ENCODE assay signal across 20 cellular contexts in the genomic region with DNA sequence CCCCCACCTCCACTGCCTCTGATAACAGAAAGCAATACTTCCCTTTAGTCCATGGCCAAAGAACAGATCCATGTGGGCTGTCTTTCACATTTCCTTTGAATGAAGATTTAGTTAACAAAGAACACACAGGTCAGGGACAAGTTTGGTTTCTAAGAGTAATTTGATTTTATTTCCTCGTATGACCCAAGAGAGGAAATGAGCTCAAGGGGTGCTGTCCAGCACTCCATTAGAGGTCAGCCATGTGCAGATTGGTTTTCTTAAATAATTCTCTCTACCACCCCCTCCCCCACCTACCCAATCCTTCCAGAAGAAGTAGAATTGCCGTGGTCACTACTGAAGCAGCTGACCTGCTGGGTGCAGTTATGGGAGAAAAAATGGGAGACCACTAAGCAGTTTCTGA.
"Had no signal": no experiment of that assay in that cellular context is flagged by ENCODE, and none has a peak within 500 bp of the region (broad histone marks: within the 10 kb centered on the region; RNA-seq: fewer than 3 reads in every experiment).

No MANE protein-coding gene starts in this region.

- H3K27ac ChIP-seq: epithelial cell of prostate, esophagus muscularis mucosa, gastrocnemius medialis, pancreas, tibial artery had no signal

- H3K36me3 ChIP-seq: esophagus muscularis mucosa, gastrocnemius medialis, pancreas, tibial artery had no signal

- DNase-seq: cortex of kidney; effector memory CD4-positive, alpha-beta T cell; gastrocnemius medialis; islet precursor cell; left ventricle myocardium superior; mesendoderm; naive B cell; occipital lobe; pancreas; right cardiac atrium; small intestine; stimulated activated CD4-positive, alpha-beta T cell treated with anti-CD3 and anti-CD28 coated beads, Interleukin-4, amount 100 ng/mL, for 1 hour; stimulated activated CD8-positive, alpha-beta memory T cell treated with anti-CD3 and anti-CD28 coated beads, Interleukin-4, amount 100 ng/mL, for 48 hours; tibial artery had no signal

- ATAC-seq: gastrocnemius medialis; left ventricle myocardium superior; right cardiac atrium; stimulated activated effector memory CD8-positive, alpha-beta T cell treated with anti-CD3 and anti-CD28 coated beads, Interleukin-12 subunit alpha, Interleukin-12 subunit beta, amount 100 ng/mL, for 72 hours had no signal

- H3K4me1 Mint-ChIP-seq: nephron had no signal

- H3K4me3 ChIP-seq: esophagus muscularis mucosa, gastrocnemius medialis, pancreas, tibial artery had no signal

- H3K36me3 Mint-ChIP-seq: naive B cell; stimulated activated effector memory CD8-positive, alpha-beta T cell treated with anti-CD3 and anti-CD28 coated beads, Interleukin-12 subunit alpha, Interleukin-12 subunit beta, amount 100 ng/mL, for 72 hours had no signal

- H3K4me1 ChIP-seq: esophagus muscularis mucosa, gastrocnemius medialis, pancreas, tibial artery had no signal

- H3K4me3 Mint-ChIP-seq: naive B cell; nephron; stimulated activated effector memory CD8-positive, alpha-beta T cell treated with anti-CD3 and anti-CD28 coated beads, Interleukin-12 subunit alpha, Interleukin-12 subunit beta, amount 100 ng/mL, for 72 hours; stimulated activated naive CD8-positive, alpha-beta T cell treated with anti-CD3 and anti-CD28 coated beads, Interleukin-15, Interleukin-2, amounts not matched to agents 100 ng/mL and 50 ng/mL, for 24 hours had no signal

- H3K9me3 Mint-ChIP-seq: nephron; stimulated activated effector memory CD8-positive, alpha-beta T cell treated with anti-CD3 and anti-CD28 coated beads, Interleukin-12 subunit alpha, Interleukin-12 subunit beta, amount 100 ng/mL, for 72 hours; stimulated activated naive CD8-positive, alpha-beta T cell treated with anti-CD3 and anti-CD28 coated beads, Interleukin-15, Interleukin-2, amounts not matched to agents 100 ng/mL and 50 ng/mL, for 24 hours had no signal

- H3K27ac Mint-ChIP-seq: nephron; progenitor cell of endocrine pancreas; stimulated activated effector memory CD8-positive, alpha-beta T cell treated with anti-CD3 and anti-CD28 coated beads, Interleukin-12 subunit alpha, Interleukin-12 subunit beta, amount 100 ng/mL, for 72 hours; stimulated activated naive CD8-positive, alpha-beta T cell treated with anti-CD3 and anti-CD28 coated beads, Interleukin-15, Interleukin-2, amounts not matched to agents 100 ng/mL and 50 ng/mL, for 24 hours had no signal

- H3K9me3 ChIP-seq: esophagus muscularis mucosa, gastrocnemius medialis, pancreas, tibial artery had no signal

- H3K27me3 ChIP-seq: gastrocnemius medialis, pancreas had no signal
